In genomic region chr2:132911726-132912724, GRCh38 we compare ENCODE assay signal across 11 cellular contexts.
DNase-seq lines count a peak whose midpoint lies in the region; ATAC-seq and TF ChIP-seq lines count a peak whose summit lies in the region.
"Had no signal": no experiment of that assay in that cellular context is flagged by ENCODE, and none has a peak within 500 bp of the region (broad histone marks: within the 10 kb centered on the region; RNA-seq: fewer than 3 reads in every experiment).

No MANE protein-coding gene starts in this region.

- DNase-seq in H9 (peak; percentile 60), WERI-Rb-1 (no peak), right cardiac atrium (peak; percentile 18 to 62 (median 60)), retina (peak; percentile 22), prostate gland (ENCODE audit: low spot score) (no peak), GM19238 (ENCODE audit: insufficient read length, low spot score) (no peak), foreskin fibroblast (no peak)
- no peak for DNase-seq in activated CD4-positive, alpha-beta T cell treated with anti-CD3 and anti-CD28 coated beads, Interleukin-2, amount 10 ng/mL, durations not matched to agents 24 days and 14 days
- DNase-seq: NCI-H526 treated with DMSO at 0.1 percent for 48 hours, trophoblast cell had no signal

- no peak overlapping the region for H2BK12ac ChIP-seq in H9 (ENCODE audit: insufficient read length, low read depth, low read length)

- TF ChIP-seq CTCF in H9 (conservative IDR thresholded peaks at IDR 0.05): peak; percentile 61
- TF ChIP-seq CTCF in WERI-Rb-1 (IDR thresholded peaks at IDR 0.05; ENCODE audit: low read depth, low read length): peak; percentile 41
- no peak for TF ChIP-seq CTCF in prostate gland (IDR thresholded peaks at IDR 0.05)
- no peak for TF ChIP-seq CTCF in foreskin fibroblast (IDR thresholded peaks at IDR 0.05; ENCODE audit: low read depth, low read length)

- H3K4me3 ChIP-seq in WERI-Rb-1 (ENCODE audit: low read depth, low read length) (no peak overlapping the region), right cardiac atrium (ENCODE audit: low read length) (no peak overlapping the region), prostate gland (no peak overlapping the region), foreskin fibroblast (ENCODE audit: low read depth in 1 of 2, low read length in 2 of 2) (no peak overlapping the region)
- H3K4me3 ChIP-seq: breast epithelium had no signal

- H3K18ac ChIP-seq in H9 (ENCODE audit: insufficient read length, low read depth, low read length): no peak overlapping the region

- H3K4me2 ChIP-seq in H9 (ENCODE audit: insufficient read depth, insufficient read length, low read length): no peak overlapping the region

- H3K4ac ChIP-seq in H9 (ENCODE audit: low read depth, low read length): no peak overlapping the region

- TF ChIP-seq POLR2A in prostate gland (IDR thresholded peaks at IDR 0.05): no peak

- H3K27me3 ChIP-seq in H9 (ENCODE audit: insufficient read depth, low read length) (no peaks in the 10 kb centered on the region), WERI-Rb-1 (ENCODE audit: insufficient read depth, low read depth, severe bottlenecking) (no peaks in the 10 kb centered on the region), right cardiac atrium (ENCODE audit: control insufficient read depth, insufficient read depth) (no peaks in the 10 kb centered on the region), prostate gland (replicated peaks; ENCODE audit: insufficient read depth) (no peaks in the 10 kb centered on the region)
- H3K27me3 ChIP-seq: breast epithelium had no signal

- H4K5ac ChIP-seq in H9 (ENCODE audit: insufficient read length, low read depth, low read length): no peak overlapping the region

- H3K4me1 ChIP-seq in H9 (ENCODE audit: insufficient read depth, low read length) (no peaks in the 10 kb centered on the region), right cardiac atrium (ENCODE audit: control insufficient read depth, insufficient read depth, low read length) (peaks cover 2% of the 10 kb centered on the region), prostate gland (replicated peaks) (no peaks in the 10 kb centered on the region)
- H3K4me1 ChIP-seq: breast epithelium had no signal

- H3K36me3 Mint-ChIP-seq in H9 (ENCODE audit: insufficient read depth in 1 of 3, low read depth in 3 of 3): peaks cover 0 to 4% (median 0%) of the 10 kb centered on the region in 3 experiments; a peak in 1 of 7 replicates
- H3K36me3 Mint-ChIP-seq in activated CD4-positive, alpha-beta T cell treated with anti-CD3 and anti-CD28 coated beads, Interleukin-2, amount 10 ng/mL, durations not matched to agents 24 days and 14 days (ENCODE audit: low read depth): no peaks in the 10 kb centered on the region

- H3K27ac Mint-ChIP-seq in H9: peak overlapping the region in 2 of 3 experiments; percentile 57 to 72; a peak in 1 of 7 replicates
- no peak overlapping the region for H3K27ac Mint-ChIP-seq in activated CD4-positive, alpha-beta T cell treated with anti-CD3 and anti-CD28 coated beads, Interleukin-2, amount 10 ng/mL, durations not matched to agents 24 days and 14 days

- no peak overlapping the region for H2BK15ac ChIP-seq in H9 (ENCODE audit: low read depth, low read length)

- H3K4me1 Mint-ChIP-seq in H9: peaks cover 6 to 7% of the 10 kb centered on the region in 2 experiments; a peak in 3 of 4 replicates
- no peaks in the 10 kb centered on the region for H3K4me1 Mint-ChIP-seq in activated CD4-positive, alpha-beta T cell treated with anti-CD3 and anti-CD28 coated beads, Interleukin-2, amount 10 ng/mL, durations not matched to agents 24 days and 14 days

- H3K27ac ChIP-seq in H9 (ENCODE audit: insufficient read length, low read depth, low read length): no peak overlapping the region
- no peak overlapping the region for H3K27ac ChIP-seq in WERI-Rb-1
- no peak overlapping the region for H3K27ac ChIP-seq in right cardiac atrium (ENCODE audit: low read length)
- no peak overlapping the region for H3K27ac ChIP-seq in prostate gland
- H3K27ac ChIP-seq: breast epithelium had no signal

- H3K56ac ChIP-seq in H9 (ENCODE audit: insufficient read length, low read depth, low read length): no peak overlapping the region

- WGBS in H9 (ENCODE audit: extremely low coverage, insufficient read length, low lambda C conversion rate): no CpG with 5 or more reads among the region's 8 CpGs
- WGBS in right cardiac atrium: 58% methylated on average over 8 of the region's 8 CpGs
- whole genome bisulfite sequencing in prostate gland: 50% methylated on average over 8 of the region's 8 CpGs

- ATAC-seq in right cardiac atrium: no peak

- no peak overlapping the region for H2BK5ac ChIP-seq in H9 (ENCODE audit: insufficient read length, low read length)

- no peak overlapping the region for H2AK5ac ChIP-seq in H9 (ENCODE audit: insufficient read length, low read length)

- no peak overlapping the region for H2BK120ac ChIP-seq in H9 (ENCODE audit: low read depth, low read length, poor library complexity, severe bottlenecking)

- H3K4me3 Mint-ChIP-seq in H9: no peak overlapping the region
- H3K4me3 Mint-ChIP-seq in activated CD4-positive, alpha-beta T cell treated with anti-CD3 and anti-CD28 coated beads, Interleukin-2, amount 10 ng/mL, durations not matched to agents 24 days and 14 days: no peak overlapping the region

- H2BK20ac ChIP-seq in H9 (ENCODE audit: low read depth, low read length, poor library complexity, severe bottlenecking): no peak overlapping the region

- no peak overlapping the region; the same call in 1 of the 2 replicates for H3K14ac ChIP-seq in H9 (ENCODE audit: insufficient read depth, low read length)

- no peak overlapping the region for H3K9ac ChIP-seq in H9 (ENCODE audit: extremely low read depth, insufficient read length, low read length)

- H3K9me3 Mint-ChIP-seq in H9: peaks cover 3 to 5% of the 10 kb centered on the region in 2 experiments; a peak in 4 of 5 replicates
- H3K9me3 Mint-ChIP-seq in activated CD4-positive, alpha-beta T cell treated with anti-CD3 and anti-CD28 coated beads, Interleukin-2, amount 10 ng/mL, durations not matched to agents 24 days and 14 days: peaks cover 3% of the 10 kb centered on the region

- H2AFZ ChIP-seq in H9 (ENCODE audit: low read length): no peak overlapping the region

- intact Hi-C loops in right cardiac atrium (cut with DNase I): no loop called here
- intact Hi-C loops in prostate gland (cut with DNase I): no loop called here
- intact Hi-C loops in activated CD4-positive, alpha-beta T cell treated with anti-CD3 and anti-CD28 coated beads, Interleukin-2, amount 10 ng/mL, durations not matched to agents 24 days and 14 days (cut with micrococcal nuclease): no loop called here

- H3K9me3 ChIP-seq in H9 (ENCODE audit: control insufficient read depth, low read depth, low read length) (no peaks in the 10 kb centered on the region), WERI-Rb-1 (ENCODE audit: severe bottlenecking) (peaks cover 5% of the 10 kb centered on the region), right cardiac atrium (ENCODE audit: control insufficient read depth, low read length) (peaks cover 2% of the 10 kb centered on the region), prostate gland (no peaks in the 10 kb centered on the region)
- H3K9me3 ChIP-seq: breast epithelium had no signal

- no peaks in the 10 kb centered on the region for H3K79me2 ChIP-seq in H9 (ENCODE audit: insufficient read depth, low read length)

- H4K20me1 ChIP-seq in H9 (ENCODE audit: control insufficient read depth, insufficient read depth, insufficient read length): no peaks in the 10 kb centered on the region

- no peak overlapping the region for H4K91ac ChIP-seq in H9 (ENCODE audit: insufficient read length, low read depth, low read length)

- no peaks in the 10 kb centered on the region for H3K23me2 ChIP-seq in H9 (ENCODE audit: insufficient read length, low read depth, low read length, poor library complexity, severe bottlenecking)

- no peaks in the 10 kb centered on the region for H3K27me3 Mint-ChIP-seq in H9 (ENCODE audit: low read depth)
- no peaks in the 10 kb centered on the region for H3K27me3 Mint-ChIP-seq in activated CD4-positive, alpha-beta T cell treated with anti-CD3 and anti-CD28 coated beads, Interleukin-2, amount 10 ng/mL, durations not matched to agents 24 days and 14 days

- H3K23ac ChIP-seq in H9 (ENCODE audit: insufficient read length, low read depth, low read length): no peak overlapping the region

- no peak overlapping the region for H4K8ac ChIP-seq in H9 (replicated peaks; ENCODE audit: insufficient read length, low read depth, low read length)

- no peak overlapping the region for H3T11ph ChIP-seq in H9 (ENCODE audit: low read length)

- no peaks in the 10 kb centered on the region; the same call in 1 of the 2 replicates for H3K36me3 ChIP-seq in WERI-Rb-1
- no peaks in the 10 kb centered on the region for H3K36me3 ChIP-seq in prostate gland
- H3K36me3 ChIP-seq: breast epithelium had no signal

- H3K79me1 ChIP-seq in H9 (ENCODE audit: insufficient read depth, low read depth, low read length, poor library complexity, severe bottlenecking): no peaks in the 10 kb centered on the region

Comparison
In these comparisons a context has a peak if more than half of its experiments do, and no peak if none do; other contexts are left out.
1. DNase-seq: peak in H9 (single experiment), right cardiac atrium (3 of 3) and retina (single experiment); none in WERI-Rb-1 (single experiment), prostate gland (single experiment), GM19238 (single experiment), activated CD4-positive, alpha-beta T cell treated with anti-CD3 and anti-CD28 coated beads, Interleukin-2, amount 10 ng/mL, durations not matched to agents 24 days and 14 days (single experiment) and foreskin fibroblast (0 of 2).
2. CTCF ChIP-seq: peak in H9 (single experiment) and WERI-Rb-1 (single experiment); none in prostate gland (0 of 4) and foreskin fibroblast (single experiment).